In genomic region chr2:181471227-181471626, GRCh38 we compare ENCODE assay signal across 11 cellular contexts. TPM values are rescaled to one million over a fixed set of nuclear protein-coding genes. Genes with fewer than 3 reads are reported as not detected.
DNase-seq lines count a peak whose midpoint lies in the region; ATAC-seq and TF ChIP-seq lines count a peak whose summit lies in the region.
"Had no signal": no experiment of that assay in that cellular context is flagged by ENCODE, and none has a peak within 500 bp of the region (broad histone marks: within the 10 kb centered on the region; RNA-seq: fewer than 3 reads in every experiment).

No MANE protein-coding gene starts in this region.

- TF ChIP-seq CTCF in lower leg skin (IDR thresholded peaks at IDR 0.05): no peak

- POLR2A ChIA-PET in activated CD4-positive, alpha-beta memory T cell treated with anti-CD3 and anti-CD28 coated beads, Interleukin-2, amount 10 ng/mL, durations not matched to agents 7 days and 5 days (lab: Charles Lee): interaction anchor here (1.1 to 3.5 kb wide), 10 partner anchors 10 to 367 kb away, joined by 3 to 66 read pairs (median 4); partner anchors contain the start of gene ITGA4

- DNase-seq in DMS53 (lab: John Stamatoyannopoulos, UW): peak; percentile 81
- no peak for DNase-seq in activated CD4-positive, alpha-beta memory T cell treated with anti-CD3 and anti-CD28 coated beads, Interleukin-2, amount 10 ng/mL, durations not matched to agents 7 days and 5 days
- DNase-seq in memory B cell (ENCODE audit: low spot score in 2 of 2): no peak
- DNase-seq in HuH-7 (ENCODE audit: low spot score): no peak
- no peak for DNase-seq in lower leg skin (ENCODE audit: low spot score in 2 of 2)
- no peak for DNase-seq in NCI-H345 (lab: John Stamatoyannopoulos, UW)
- DNase-seq: adrenal gland, cortex of kidney, NCI-H2107 had no signal

- no peaks in the 10 kb centered on the region for H3K27me3 Mint-ChIP-seq in activated CD4-positive, alpha-beta memory T cell treated with anti-CD3 and anti-CD28 coated beads, Interleukin-2, amount 10 ng/mL, durations not matched to agents 7 days and 5 days
- no peaks in the 10 kb centered on the region for H3K27me3 Mint-ChIP-seq in memory B cell

- H3K4me1 Mint-ChIP-seq in activated CD4-positive, alpha-beta memory T cell treated with anti-CD3 and anti-CD28 coated beads, Interleukin-2, amount 10 ng/mL, durations not matched to agents 7 days and 5 days: peaks cover 87% of the 10 kb centered on the region
- H3K4me1 Mint-ChIP-seq in memory B cell: peaks cover 41% of the 10 kb centered on the region

- H3K4me3 ChIP-seq in lower leg skin (ENCODE audit: low read depth, poor library complexity, severe bottlenecking): no peak overlapping the region
- H3K4me3 ChIP-seq: adrenal gland, skin epidermis had no signal

- WGBS in lower leg skin, 2 donors: 88 to 89% methylated on average over 3 of the region's 3 CpGs

- H3K9me3 Mint-ChIP-seq in activated CD4-positive, alpha-beta memory T cell treated with anti-CD3 and anti-CD28 coated beads, Interleukin-2, amount 10 ng/mL, durations not matched to agents 7 days and 5 days: peaks cover 1% of the 10 kb centered on the region
- H3K9me3 Mint-ChIP-seq in memory B cell: no peaks in the 10 kb centered on the region

- intact Hi-C loops in lower leg skin (cut with DNase I; ENCODE audit: low total_unique reads): no loop called here

- peak overlapping the region; percentile 71 for H3K27ac Mint-ChIP-seq in activated CD4-positive, alpha-beta memory T cell treated with anti-CD3 and anti-CD28 coated beads, Interleukin-2, amount 10 ng/mL, durations not matched to agents 7 days and 5 days
- peak overlapping the region; percentile 87 for H3K27ac Mint-ChIP-seq in memory B cell

- ATAC-seq in GM18511 (IDR thresholded peaks at IDR 0.05; ENCODE audit: unreplicated experiment) (peak; percentile 46), memory B cell (ENCODE audit: low read depth) (no peak)

- no peak for TF ChIP-seq POLR2A in lower leg skin (IDR thresholded peaks at IDR 0.05)

- peaks cover 88% of the 10 kb centered on the region for H3K36me3 Mint-ChIP-seq in activated CD4-positive, alpha-beta memory T cell treated with anti-CD3 and anti-CD28 coated beads, Interleukin-2, amount 10 ng/mL, durations not matched to agents 7 days and 5 days (ENCODE audit: low read depth)
- H3K36me3 Mint-ChIP-seq in memory B cell: peaks cover 39% of the 10 kb centered on the region

- CTCF ChIA-PET in activated CD4-positive, alpha-beta memory T cell treated with anti-CD3 and anti-CD28 coated beads, Interleukin-2, amount 10 ng/mL, durations not matched to agents 7 days and 5 days (lab: Charles Lee): interaction anchor here (0.8 to 2.1 kb wide), 5 partner anchors 9 to 366 kb away, joined by 3 to 8 read pairs (median 4); partner anchors contain the start of gene ITGA4

- H3K4me3 Mint-ChIP-seq in activated CD4-positive, alpha-beta memory T cell treated with anti-CD3 and anti-CD28 coated beads, Interleukin-2, amount 10 ng/mL, durations not matched to agents 7 days and 5 days: peak overlapping the region; percentile 44
- peak overlapping the region; percentile 6 for H3K4me3 Mint-ChIP-seq in memory B cell

RNA-seq across cellular contexts. Expression of gene ITGA4, which starts 14.0 kb away (rescaled TPM):
- 100 to 1,000 TPM; 252 to 265 TPM for total RNA-seq in activated CD4-positive, alpha-beta memory T cell treated with anti-CD3 and anti-CD28 coated beads, Interleukin-2, amount 10 ng/mL, durations not matched to agents 7 days and 5 days
- total RNA-seq in lower leg skin: 1 to 10 TPM; 2.0 to 5.7 (median 3.9) TPM

Comparison
In these comparisons a context has a peak if more than half of its experiments do, and no peak if none do; other contexts are left out.
1. RNA of gene ITGA4, which starts 14.0 kb away (total RNA-seq): 252 to 265 TPM in activated CD4-positive, alpha-beta memory T cell treated with anti-CD3 and anti-CD28 coated beads, Interleukin-2, amount 10 ng/mL, durations not matched to agents 7 days and 5 days; 2.0 to 5.7 TPM in lower leg skin; every median in the first group is over 10 times any median in the second.